In the genomic region with DNA sequence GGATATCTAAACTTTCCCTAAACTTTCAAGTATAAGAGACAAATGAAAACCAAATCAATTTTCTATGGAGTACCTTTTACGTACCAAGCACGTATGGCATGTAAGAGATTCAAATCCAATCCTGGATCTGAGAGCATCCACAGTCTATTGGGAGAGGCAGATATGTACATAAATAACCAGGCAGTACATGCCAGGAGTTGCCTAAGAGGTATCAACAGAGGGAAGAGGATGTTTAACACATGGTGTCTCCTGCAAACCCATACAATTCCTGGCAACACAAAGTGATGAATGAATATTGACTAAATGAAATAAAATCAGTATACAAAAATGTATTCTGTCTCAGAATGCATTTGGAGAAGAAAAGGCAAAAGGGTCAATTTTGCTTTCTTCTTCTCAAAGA, we compare ENCODE assay signal across 22 cellular contexts.
DNase-seq lines count a peak whose midpoint lies in the region; TF ChIP-seq lines count a peak whose summit lies in the region.
"Had no signal": no experiment of that assay in that cellular context is flagged by ENCODE, and none has a peak within 500 bp of the region (broad histone marks: within the 10 kb centered on the region; RNA-seq: fewer than 3 reads in every experiment).

No MANE protein-coding gene starts in this region.

- no peaks in the 10 kb centered on the region for H3K79me2 ChIP-seq in parathyroid adenoma

- H3K4me3 ChIP-seq in choroid plexus epithelial cell (ENCODE audit: low read depth, low read length) (no peak overlapping the region), parathyroid adenoma (ENCODE audit: low read depth, low read length) (no peak overlapping the region)
- H3K4me3 ChIP-seq: BLaER1 treated with 17β-estradiol and CSF1 and Interleukin-3, amounts not matched to agents 10 nM and 100 nM; GM12878; PC-9; SJCRH30 had no signal

- TF ChIP-seq CTCF in choroid plexus epithelial cell (conservative IDR thresholded peaks at IDR 0.05; ENCODE audit: low read depth, low read length) (no peak), parathyroid adenoma (IDR thresholded peaks at IDR 0.05) (no peak)

- H3K27me3 ChIP-seq in parathyroid adenoma (ENCODE audit: control insufficient read depth, insufficient read depth, low read length), result no peaks in the 10 kb centered on the region
- H3K27me3 ChIP-seq: BLaER1 treated with 17β-estradiol and CSF1 and Interleukin-3, amounts not matched to agents 10 nM and 100 nM; SJCRH30 had no signal

- H3K4me2 ChIP-seq in parathyroid adenoma (ENCODE audit: low read length), result no peak overlapping the region
- H3K4me2 ChIP-seq: BLaER1 treated with 17β-estradiol and CSF1 and Interleukin-3, amounts not matched to agents 10 nM and 100 nM; PC-9 had no signal

- DNase-seq in DMS 273 (lab: John Stamatoyannopoulos, UW; ENCODE audit: unreplicated experiment) (peak; percentile 22), DMS 273 treated with DMSO at 0.1 percent for 48 hours (lab: John Stamatoyannopoulos, UW) (no peak), choroid plexus epithelial cell (ENCODE audit: low read depth) (peak; percentile 34), fibroblast of the conjunctiva (ENCODE audit: low read depth) (peak; percentile 3), GF-D8 (lab: John Stamatoyannopoulos, UW) (no peak), erythroblast (lab: John Stamatoyannopoulos, UW) (no peak)
- no peak for DNase-seq in NK-92 treated with Interleukin-12 subunit alpha and Interleukin-12 subunit beta, amount 100 ng/mL, for 24 hours (lab: John Stamatoyannopoulos, UW)
- DNase-seq: CD4-positive, alpha-beta T cell; Karpas-422; NCI-H1092; NCI-H1436; NCI-H187; NCI-H2081 treated with DMSO at 0.1 percent for 48 hours; NCI-H2171; NCI-H226; NCI-H510A treated with DMSO at 0.1 percent for 48 hours; PC-9 had no signal

- TF ChIP-seq POLR2A in erythroblast (IDR thresholded peaks at IDR 0.05; ENCODE audit: low read length), result no peak

- H3K27ac ChIP-seq in parathyroid adenoma, result peak overlapping the region; percentile 16
- H3K27ac ChIP-seq: 22Rv1; BLaER1 treated with 17β-estradiol and CSF1 and Interleukin-3, amounts not matched to agents 10 nM and 100 nM; PC-9; SJCRH30 had no signal

- no peaks in the 10 kb centered on the region for H3K36me3 ChIP-seq in parathyroid adenoma (ENCODE audit: control insufficient read depth, insufficient read depth, low read length)
- H3K36me3 ChIP-seq: SJCRH30 had no signal

- H3K9ac ChIP-seq in parathyroid adenoma, result no peak overlapping the region
- H3K9ac ChIP-seq: BLaER1 treated with 17β-estradiol and CSF1 and Interleukin-3, amounts not matched to agents 10 nM and 100 nM had no signal

- H2AFZ ChIP-seq in parathyroid adenoma, result no peak overlapping the region
- H2AFZ ChIP-seq: PC-9 had no signal

- H3K9me3 ChIP-seq in parathyroid adenoma (ENCODE audit: control insufficient read depth, low read length), result no peaks in the 10 kb centered on the region
- H3K9me3 ChIP-seq: BLaER1 treated with 17β-estradiol and CSF1 and Interleukin-3, amounts not matched to agents 10 nM and 100 nM; SJCRH30 had no signal

- H3K4me1 ChIP-seq in parathyroid adenoma, result peaks cover 29% of the 10 kb centered on the region
- H3K4me1 ChIP-seq: BLaER1 treated with 17β-estradiol and CSF1 and Interleukin-3, amounts not matched to agents 10 nM and 100 nM; SJCRH30 had no signal

Comparison
In these comparisons a context has a peak if more than half of its experiments do, and no peak if none do; other contexts are left out.
1. DNase-seq: peak in DMS 273 (single experiment), choroid plexus epithelial cell (single experiment) and fibroblast of the conjunctiva (single experiment); none in DMS 273 treated with DMSO at 0.1 percent for 48 hours (single experiment), GF-D8 (single experiment), NK-92 treated with Interleukin-12 subunit alpha and Interleukin-12 subunit beta, amount 100 ng/mL, for 24 hours (single experiment) and erythroblast (0 of 2).